2 cellular contexts compared by ENCODE assay signal in the genomic region with DNA sequence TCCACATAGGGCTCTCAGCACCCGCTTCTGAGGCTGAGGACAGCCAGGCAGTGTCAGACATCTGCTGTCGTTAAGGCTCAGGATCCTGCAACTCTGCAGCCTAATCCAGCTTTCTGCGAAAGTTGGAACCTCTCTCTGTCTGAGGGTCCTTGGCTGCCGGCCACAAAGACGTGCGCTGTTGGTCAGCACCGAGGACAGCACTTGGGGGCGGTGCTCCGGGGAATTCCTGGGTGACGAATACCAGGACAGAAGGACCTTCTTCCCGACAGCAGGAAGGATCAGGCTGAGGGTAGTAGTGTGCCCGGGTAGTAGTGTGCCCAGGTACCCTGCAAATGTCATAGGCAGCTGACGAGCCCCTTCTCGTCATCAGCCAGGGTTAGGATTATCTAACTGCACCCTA.
A peak's percentile ranks its signal among the peaks of the same experiment; 100 is the strongest.
TF ChIP-seq lines count a peak whose summit lies in the region.

No MANE protein-coding gene starts in this region.

TF ChIP-seq in HEK293, 187 proteins besides CTCF, POLR2A, EP300 and RAD21 (continued from another document):
- TF ChIP-seq, protein P1, sequence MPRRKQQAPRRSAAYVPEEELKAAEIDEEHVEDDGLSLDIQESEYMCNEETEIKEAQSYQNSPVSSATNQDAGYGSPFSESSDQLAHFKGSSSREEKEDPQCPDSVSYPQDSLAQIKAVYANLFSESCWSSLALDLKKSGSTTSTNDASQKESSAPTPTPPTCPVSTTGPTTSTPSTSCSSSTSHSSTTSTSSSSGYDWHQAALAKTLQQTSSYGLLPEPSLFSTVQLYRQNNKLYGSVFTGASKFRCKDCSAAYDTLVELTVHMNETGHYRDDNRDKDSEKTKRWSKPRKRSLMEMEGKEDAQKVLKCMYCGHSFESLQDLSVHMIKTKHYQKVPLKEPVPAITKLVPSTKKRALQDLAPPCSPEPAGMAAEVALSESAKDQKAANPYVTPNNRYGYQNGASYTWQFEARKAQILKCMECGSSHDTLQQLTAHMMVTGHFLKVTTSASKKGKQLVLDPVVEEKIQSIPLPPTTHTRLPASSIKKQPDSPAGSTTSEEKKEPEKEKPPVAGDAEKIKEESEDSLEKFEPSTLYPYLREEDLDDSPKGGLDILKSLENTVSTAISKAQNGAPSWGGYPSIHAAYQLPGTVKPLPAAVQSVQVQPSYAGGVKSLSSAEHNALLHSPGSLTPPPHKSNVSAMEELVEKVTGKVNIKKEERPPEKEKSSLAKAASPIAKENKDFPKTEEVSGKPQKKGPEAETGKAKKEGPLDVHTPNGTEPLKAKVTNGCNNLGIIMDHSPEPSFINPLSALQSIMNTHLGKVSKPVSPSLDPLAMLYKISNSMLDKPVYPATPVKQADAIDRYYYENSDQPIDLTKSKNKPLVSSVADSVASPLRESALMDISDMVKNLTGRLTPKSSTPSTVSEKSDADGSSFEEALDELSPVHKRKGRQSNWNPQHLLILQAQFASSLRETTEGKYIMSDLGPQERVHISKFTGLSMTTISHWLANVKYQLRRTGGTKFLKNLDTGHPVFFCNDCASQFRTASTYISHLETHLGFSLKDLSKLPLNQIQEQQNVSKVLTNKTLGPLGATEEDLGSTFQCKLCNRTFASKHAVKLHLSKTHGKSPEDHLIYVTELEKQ (tag by site-specific recombination; IDR thresholded peaks at IDR 0.05; ENCODE audit: borderline replicate concordance), result no peak
- TF ChIP-seq, protein P2, sequence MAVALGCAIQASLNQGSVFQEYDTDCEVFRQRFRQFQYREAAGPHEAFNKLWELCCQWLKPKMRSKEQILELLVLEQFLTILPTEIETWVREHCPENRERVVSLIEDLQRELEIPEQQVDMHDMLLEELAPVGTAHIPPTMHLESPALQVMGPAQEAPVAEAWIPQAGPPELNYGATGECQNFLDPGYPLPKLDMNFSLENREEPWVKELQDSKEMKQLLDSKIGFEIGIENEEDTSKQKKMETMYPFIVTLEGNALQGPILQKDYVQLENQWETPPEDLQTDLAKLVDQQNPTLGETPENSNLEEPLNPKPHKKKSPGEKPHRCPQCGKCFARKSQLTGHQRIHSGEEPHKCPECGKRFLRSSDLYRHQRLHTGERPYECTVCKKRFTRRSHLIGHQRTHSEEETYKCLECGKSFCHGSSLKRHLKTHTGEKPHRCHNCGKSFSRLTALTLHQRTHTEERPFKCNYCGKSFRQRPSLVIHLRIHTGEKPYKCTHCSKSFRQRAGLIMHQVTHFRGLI (tag by site-specific recombination; IDR thresholded peaks at IDR 0.05), result no peak
- TF ChIP-seq ZIC2 (tag by site-specific recombination; IDR thresholded peaks at IDR 0.05) (no peak), ZSCAN23 (tag by site-specific recombination; IDR thresholded peaks at IDR 0.05) (no peak), MYNN (tag by site-specific recombination; IDR thresholded peaks at IDR 0.05; ENCODE audit: borderline replicate concordance) (no peak), ZNF76 (tag by site-specific recombination; IDR thresholded peaks at IDR 0.05; ENCODE audit: borderline replicate concordance, low read depth) (no peak)
- TF ChIP-seq, protein P3, sequence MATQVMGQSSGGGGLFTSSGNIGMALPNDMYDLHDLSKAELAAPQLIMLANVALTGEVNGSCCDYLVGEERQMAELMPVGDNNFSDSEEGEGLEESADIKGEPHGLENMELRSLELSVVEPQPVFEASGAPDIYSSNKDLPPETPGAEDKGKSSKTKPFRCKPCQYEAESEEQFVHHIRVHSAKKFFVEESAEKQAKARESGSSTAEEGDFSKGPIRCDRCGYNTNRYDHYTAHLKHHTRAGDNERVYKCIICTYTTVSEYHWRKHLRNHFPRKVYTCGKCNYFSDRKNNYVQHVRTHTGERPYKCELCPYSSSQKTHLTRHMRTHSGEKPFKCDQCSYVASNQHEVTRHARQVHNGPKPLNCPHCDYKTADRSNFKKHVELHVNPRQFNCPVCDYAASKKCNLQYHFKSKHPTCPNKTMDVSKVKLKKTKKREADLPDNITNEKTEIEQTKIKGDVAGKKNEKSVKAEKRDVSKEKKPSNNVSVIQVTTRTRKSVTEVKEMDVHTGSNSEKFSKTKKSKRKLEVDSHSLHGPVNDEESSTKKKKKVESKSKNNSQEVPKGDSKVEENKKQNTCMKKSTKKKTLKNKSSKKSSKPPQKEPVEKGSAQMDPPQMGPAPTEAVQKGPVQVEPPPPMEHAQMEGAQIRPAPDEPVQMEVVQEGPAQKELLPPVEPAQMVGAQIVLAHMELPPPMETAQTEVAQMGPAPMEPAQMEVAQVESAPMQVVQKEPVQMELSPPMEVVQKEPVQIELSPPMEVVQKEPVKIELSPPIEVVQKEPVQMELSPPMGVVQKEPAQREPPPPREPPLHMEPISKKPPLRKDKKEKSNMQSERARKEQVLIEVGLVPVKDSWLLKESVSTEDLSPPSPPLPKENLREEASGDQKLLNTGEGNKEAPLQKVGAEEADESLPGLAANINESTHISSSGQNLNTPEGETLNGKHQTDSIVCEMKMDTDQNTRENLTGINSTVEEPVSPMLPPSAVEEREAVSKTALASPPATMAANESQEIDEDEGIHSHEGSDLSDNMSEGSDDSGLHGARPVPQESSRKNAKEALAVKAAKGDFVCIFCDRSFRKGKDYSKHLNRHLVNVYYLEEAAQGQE (tag by site-specific recombination; IDR thresholded peaks at IDR 0.05), result peak; percentile 96

TF ChIP-seq in HepG2, 621 proteins besides CTCF, POLR2A, EP300 and RAD21 (continued from another document):
- TF ChIP-seq, protein P4, sequence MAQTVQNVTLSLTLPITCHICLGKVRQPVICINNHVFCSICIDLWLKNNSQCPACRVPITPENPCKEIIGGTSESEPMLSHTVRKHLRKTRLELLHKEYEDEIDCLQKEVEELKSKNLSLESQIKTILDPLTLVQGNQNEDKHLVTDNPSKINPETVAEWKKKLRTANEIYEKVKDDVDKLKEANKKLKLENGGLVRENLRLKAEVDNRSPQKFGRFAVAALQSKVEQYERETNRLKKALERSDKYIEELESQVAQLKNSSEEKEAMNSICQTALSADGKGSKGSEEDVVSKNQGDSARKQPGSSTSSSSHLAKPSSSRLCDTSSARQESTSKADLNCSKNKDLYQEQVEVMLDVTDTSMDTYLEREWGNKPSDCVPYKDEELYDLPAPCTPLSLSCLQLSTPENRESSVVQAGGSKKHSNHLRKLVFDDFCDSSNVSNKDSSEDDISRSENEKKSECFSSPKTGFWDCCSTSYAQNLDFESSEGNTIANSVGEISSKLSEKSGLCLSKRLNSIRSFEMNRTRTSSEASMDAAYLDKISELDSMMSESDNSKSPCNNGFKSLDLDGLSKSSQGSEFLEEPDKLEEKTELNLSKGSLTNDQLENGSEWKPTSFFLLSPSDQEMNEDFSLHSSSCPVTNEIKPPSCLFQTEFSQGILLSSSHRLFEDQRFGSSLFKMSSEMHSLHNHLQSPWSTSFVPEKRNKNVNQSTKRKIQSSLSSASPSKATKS (CRISPR knock-in tag; IDR thresholded peaks at IDR 0.05), result no peak
- TF ChIP-seq SALL1 (CRISPR knock-in tag; IDR thresholded peaks at IDR 0.05) (0 out of 2 replicates have a peak, but pooled peaks have one; percentile 13), SP5 (CRISPR knock-in tag; IDR thresholded peaks at IDR 0.05; ENCODE audit: borderline replicate concordance, low read depth) (peak; percentile 51), NKX3-1 (CRISPR knock-in tag; IDR thresholded peaks at IDR 0.05) (0 out of 2 replicates have a peak, but pooled peaks have one; percentile 64), ZNF367 (CRISPR knock-in tag; IDR thresholded peaks at IDR 0.05; ENCODE audit: borderline replicate concordance) (0 out of 2 replicates have a peak, but pooled peaks have one; percentile 30), ZSCAN9 (CRISPR knock-in tag; IDR thresholded peaks at IDR 0.05; ENCODE audit: borderline replicate concordance) (0 out of 2 replicates have a peak, but pooled peaks have one; percentile 39), SP1 (IDR thresholded peaks at IDR 0.05) (no peak), SP1 (CRISPR knock-in tag; IDR thresholded peaks at IDR 0.05) (peak; percentile 46; the same call in 1 of the 2 replicates), SAP130 (CRISPR knock-in tag; IDR thresholded peaks at IDR 0.05; ENCODE audit: low read depth) (0 out of 2 replicates have a peak, but pooled peaks have one; percentile 14), RXRA (CRISPR knock-in tag; IDR thresholded peaks at IDR 0.05) (no peak), ZNF883 (CRISPR knock-in tag; IDR thresholded peaks at IDR 0.05; ENCODE audit: not compliant biosample characterization) (no peak), ZNF232 (CRISPR knock-in tag; IDR thresholded peaks at IDR 0.05; ENCODE audit: borderline replicate concordance) (0 out of 2 replicates have a peak, but pooled peaks have one; percentile 35), EED (CRISPR knock-in tag; IDR thresholded peaks at IDR 0.05) (no peak)
- TF ChIP-seq, protein P3 (IDR thresholded peaks at IDR 0.05; ENCODE audit: borderline replicate concordance in 1 of 2, low read depth in 1 of 2, low read length in 2 of 2), result peak; percentile 87 to 94
- TF ChIP-seq, protein P5, sequence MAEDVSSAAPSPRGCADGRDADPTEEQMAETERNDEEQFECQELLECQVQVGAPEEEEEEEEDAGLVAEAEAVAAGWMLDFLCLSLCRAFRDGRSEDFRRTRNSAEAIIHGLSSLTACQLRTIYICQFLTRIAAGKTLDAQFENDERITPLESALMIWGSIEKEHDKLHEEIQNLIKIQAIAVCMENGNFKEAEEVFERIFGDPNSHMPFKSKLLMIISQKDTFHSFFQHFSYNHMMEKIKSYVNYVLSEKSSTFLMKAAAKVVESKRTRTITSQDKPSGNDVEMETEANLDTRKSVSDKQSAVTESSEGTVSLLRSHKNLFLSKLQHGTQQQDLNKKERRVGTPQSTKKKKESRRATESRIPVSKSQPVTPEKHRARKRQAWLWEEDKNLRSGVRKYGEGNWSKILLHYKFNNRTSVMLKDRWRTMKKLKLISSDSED (CRISPR knock-in tag; IDR thresholded peaks at IDR 0.05), result no peak
- TF ChIP-seq, protein P6, sequence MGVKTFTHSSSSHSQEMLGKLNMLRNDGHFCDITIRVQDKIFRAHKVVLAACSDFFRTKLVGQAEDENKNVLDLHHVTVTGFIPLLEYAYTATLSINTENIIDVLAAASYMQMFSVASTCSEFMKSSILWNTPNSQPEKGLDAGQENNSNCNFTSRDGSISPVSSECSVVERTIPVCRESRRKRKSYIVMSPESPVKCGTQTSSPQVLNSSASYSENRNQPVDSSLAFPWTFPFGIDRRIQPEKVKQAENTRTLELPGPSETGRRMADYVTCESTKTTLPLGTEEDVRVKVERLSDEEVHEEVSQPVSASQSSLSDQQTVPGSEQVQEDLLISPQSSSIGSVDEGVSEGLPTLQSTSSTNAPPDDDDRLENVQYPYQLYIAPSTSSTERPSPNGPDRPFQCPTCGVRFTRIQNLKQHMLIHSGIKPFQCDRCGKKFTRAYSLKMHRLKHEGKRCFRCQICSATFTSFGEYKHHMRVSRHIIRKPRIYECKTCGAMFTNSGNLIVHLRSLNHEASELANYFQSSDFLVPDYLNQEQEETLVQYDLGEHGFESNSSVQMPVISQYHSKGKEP (CRISPR knock-in tag; IDR thresholded peaks at IDR 0.05), result no peak
